Comparison of ENCODE assay signal across 8 cellular contexts in the genomic region with DNA sequence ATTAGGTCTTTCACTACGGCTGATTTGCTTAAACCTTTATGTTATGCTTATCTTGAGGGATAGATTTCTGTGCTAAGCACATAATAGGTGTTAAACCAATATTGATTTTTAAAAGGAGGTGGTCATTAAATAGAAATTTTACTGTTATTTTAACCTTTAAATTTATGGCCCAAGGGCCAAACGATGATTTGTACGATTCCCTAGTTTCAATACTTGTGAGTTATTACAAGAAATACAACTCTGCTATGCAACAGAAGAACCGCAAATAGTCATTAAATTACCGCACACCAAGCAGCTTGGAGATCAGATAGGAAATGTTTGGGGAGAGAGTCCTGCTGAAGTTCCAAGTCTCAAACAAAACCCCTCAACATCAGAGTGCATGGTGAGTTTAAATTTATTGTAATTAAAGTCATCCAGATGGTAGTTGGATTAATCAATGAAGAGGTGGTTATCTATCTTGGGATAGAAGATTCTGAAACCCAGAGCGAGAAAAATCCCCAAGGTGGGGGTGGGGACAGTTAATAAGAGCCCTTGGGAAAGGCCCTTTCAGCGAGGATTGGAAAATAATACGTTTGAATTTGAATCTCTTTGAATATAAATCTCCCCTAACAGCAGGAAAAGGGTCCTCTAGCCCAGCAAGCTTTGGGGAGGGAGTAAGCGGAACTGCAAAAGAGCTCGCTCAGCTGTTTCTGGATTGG. TPM values are rescaled to one million over a fixed set of nuclear protein-coding genes. Genes with fewer than 3 reads are reported as not detected.
A peak's percentile ranks its signal among the peaks of the same experiment; 100 is the strongest.
DNase-seq lines count a peak whose midpoint lies in the region; ATAC-seq and TF ChIP-seq lines count a peak whose summit lies in the region.

No MANE protein-coding gene starts in this region.

- intact Hi-C loops in lower lobe of right lung (cut with DNase I) = no loop called here

- H3K9me3 ChIP-seq in lower lobe of right lung = no peaks in the 10 kb centered on the region
- no peaks in the 10 kb centered on the region for H3K9me3 ChIP-seq in upper lobe of left lung

- peak overlapping the region; percentile 87 for H3K4me3 ChIP-seq in brain microvascular endothelial cell (ENCODE audit: low read depth, low read length)
- peak overlapping the region; percentile 96 for H3K4me3 ChIP-seq in lower lobe of right lung
- H3K4me3 ChIP-seq in upper lobe of left lung = peak overlapping the region; percentile 82 to 99 (median 94)

- peak overlapping the region; percentile 80 for H3K27ac Mint-ChIP-seq in activated naive CD4-positive, alpha-beta T cell treated with anti-CD3 and anti-CD28 coated beads, Interleukin-2, amount 10 ng/mL, durations not matched to agents 7 days and 5 days

- no peaks in the 10 kb centered on the region for H3K9me3 Mint-ChIP-seq in activated naive CD4-positive, alpha-beta T cell treated with anti-CD3 and anti-CD28 coated beads, Interleukin-2, amount 10 ng/mL, durations not matched to agents 7 days and 5 days

- H3K4me1 Mint-ChIP-seq in activated naive CD4-positive, alpha-beta T cell treated with anti-CD3 and anti-CD28 coated beads, Interleukin-2, amount 10 ng/mL, durations not matched to agents 7 days and 5 days = peaks cover 28% of the 10 kb centered on the region

- peak overlapping the region; percentile 72 for H3K27ac ChIP-seq in brain microvascular endothelial cell
- H3K27ac ChIP-seq in lower lobe of right lung = peak overlapping the region; percentile 95
- H3K27ac ChIP-seq in upper lobe of left lung = peak overlapping the region; percentile 91 to 97 (median 94)

- TF ChIP-seq EP300 in upper lobe of left lung (IDR thresholded peaks at IDR 0.05) = no peak

- H3K36me3 Mint-ChIP-seq in activated naive CD4-positive, alpha-beta T cell treated with anti-CD3 and anti-CD28 coated beads, Interleukin-2, amount 10 ng/mL, durations not matched to agents 7 days and 5 days = peaks cover 2% of the 10 kb centered on the region

- H3K27me3 Mint-ChIP-seq in activated naive CD4-positive, alpha-beta T cell treated with anti-CD3 and anti-CD28 coated beads, Interleukin-2, amount 10 ng/mL, durations not matched to agents 7 days and 5 days = peaks cover 24% of the 10 kb centered on the region

- 17% methylated on average over 10 of the region's 10 CpGs for WGBS in upper lobe of left lung, 2 donors

- H3K27me3 ChIP-seq in brain microvascular endothelial cell (replicated peaks) (no peaks in the 10 kb centered on the region), lower lobe of right lung (ENCODE audit: low read depth) (no peaks in the 10 kb centered on the region), upper lobe of left lung (no peaks in the 10 kb centered on the region)

- TF ChIP-seq CTCF in brain microvascular endothelial cell (IDR thresholded peaks at IDR 0.05; ENCODE audit: low read depth, low read length, missing control alignments) (no peak), lower lobe of right lung (IDR thresholded peaks at IDR 0.05) (no peak), upper lobe of left lung (IDR thresholded peaks at IDR 0.05) (no peak)

- no peak for TF ChIP-seq POLR2A in upper lobe of left lung (IDR thresholded peaks at IDR 0.05)

- CTCF ChIA-PET in activated naive CD4-positive, alpha-beta T cell treated with anti-CD3 and anti-CD28 coated beads, Interleukin-2, amount 10 ng/mL, durations not matched to agents 7 days and 5 days (lab: Charles Lee) = interaction anchor here (0.9 to 1.5 kb wide), 4 partner anchors 8 to 173 kb away, joined by 3 to 4 read pairs (median 4); a partner anchor contains a TSS

- peaks cover 23% of the 10 kb centered on the region for H3K4me1 ChIP-seq in lower lobe of right lung
- H3K4me1 ChIP-seq in upper lobe of left lung = peaks cover 12 to 22% (median 19%) of the 10 kb centered on the region in 4 donors

- ATAC-seq in lower lobe of right lung (no peak), upper lobe of left lung (ENCODE audit: low FRiP score in 2 of 2) (no peak), HG02642 (IDR thresholded peaks at IDR 0.05; ENCODE audit: poor library complexity, unreplicated experiment) (no peak)

- in situ Hi-C loops in brain microvascular endothelial cell (cut with HindIII; ENCODE audit: low pct_ligation_motif_present, low sequenced_read_pairs) = no loop called here

- peak overlapping the region; percentile 78 for H3K4me3 Mint-ChIP-seq in activated naive CD4-positive, alpha-beta T cell treated with anti-CD3 and anti-CD28 coated beads, Interleukin-2, amount 10 ng/mL, durations not matched to agents 7 days and 5 days

- no peaks in the 10 kb centered on the region for H3K36me3 ChIP-seq in brain microvascular endothelial cell (replicated peaks)
- H3K36me3 ChIP-seq in lower lobe of right lung = no peaks in the 10 kb centered on the region
- no peaks in the 10 kb centered on the region for H3K36me3 ChIP-seq in upper lobe of left lung

- DNase-seq in activated naive CD4-positive, alpha-beta T cell treated with anti-CD3 and anti-CD28 coated beads, Interleukin-2, amount 10 ng/mL, durations not matched to agents 7 days and 5 days = no peak
- DNase-seq in activated naive CD4-positive, alpha-beta T cell (lab: John Stamatoyannopoulos, UW) = no peak
- peak; percentile 63 for DNase-seq in NCI-H2171 (lab: John Stamatoyannopoulos, UW)
- DNase-seq in brain microvascular endothelial cell = no peak
- DNase-seq in lower lobe of right lung = no peak
- DNase-seq in upper lobe of left lung = no peak
- DNase-seq in GM03348 (ENCODE audit: low spot score) = no peak

RNA-seq across cellular contexts. Expression of a gene that starts 0.8 kb away (rescaled TPM):
- total RNA-seq in lower lobe of right lung (27.6 TPM), upper lobe of left lung (10 to 100 TPM; 17.5 to 53.0 (median 23.1) TPM)
